ENCODE assay signal across 8 cellular contexts in the genomic region with DNA sequence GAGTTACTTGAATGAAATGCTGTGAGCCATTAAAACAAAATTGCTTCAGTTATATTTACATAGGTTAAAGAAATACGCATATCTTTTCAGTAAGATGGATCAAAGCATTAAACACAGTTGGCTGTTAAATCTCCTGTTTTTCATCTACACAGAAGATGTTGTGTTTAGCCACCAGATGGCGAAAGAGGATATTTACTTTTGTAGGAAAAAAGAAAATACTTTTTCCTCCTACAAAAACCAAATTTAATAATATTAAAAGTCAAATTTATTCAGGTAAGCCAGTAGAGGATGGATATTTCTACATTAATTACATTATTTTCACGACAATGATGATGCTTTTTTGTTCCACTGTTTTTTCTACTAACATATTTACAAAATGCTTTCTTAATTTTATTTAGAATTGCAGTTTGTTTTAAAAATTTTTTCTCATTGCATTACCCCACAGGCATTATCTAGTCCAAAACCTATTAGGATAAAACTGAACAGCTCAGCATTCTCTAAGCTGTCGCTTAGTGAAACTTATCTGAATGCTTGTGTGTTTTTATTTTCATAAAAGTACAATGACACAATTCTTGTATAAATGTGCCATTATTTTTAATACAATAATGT.
DNase-seq lines count a peak whose midpoint lies in the region; ATAC-seq and TF ChIP-seq lines count a peak whose summit lies in the region.

No MANE protein-coding gene starts in this region.

- POLR2A ChIA-PET in A673 (lab: Charles Lee; ENCODE audit: low non-redundant PET): no interaction called here
- POLR2A ChIA-PET in PC-9 (lab: Charles Lee; ENCODE audit: unreplicated experiment): no interaction called here

- no peaks in the 10 kb centered on the region for H3F3A ChIP-seq in PC-9 (ENCODE audit: insufficient read depth, low read depth)

- H2AFZ ChIP-seq in H9 (ENCODE audit: low read length): no peak overlapping the region
- no peak overlapping the region for H2AFZ ChIP-seq in PC-9

- H2BK5ac ChIP-seq in H9 (ENCODE audit: insufficient read length, low read length): no peak overlapping the region

- no peak overlapping the region for H3K56ac ChIP-seq in H9 (ENCODE audit: insufficient read length, low read depth, low read length)

- H4K8ac ChIP-seq in H9 (replicated peaks; ENCODE audit: insufficient read length, low read depth, low read length): no peak overlapping the region

- no peak overlapping the region for H3K23ac ChIP-seq in H9 (ENCODE audit: insufficient read length, low read depth, low read length)

- DNase-seq in A673 (ENCODE audit: low spot score) (peak; percentile 16), H9 (no peak), PC-9 (no peak), foreskin melanocyte (peak; percentile 1)
- no peak for DNase-seq in stimulated activated CD4-positive, alpha-beta T cell treated with anti-CD3 and anti-CD28 coated beads, Interleukin-12 subunit alpha, Interleukin-12 subunit beta, amount 100 ng/mL, for 4 hours

- ATAC-seq in HG02973 (IDR thresholded peaks at IDR 0.05; ENCODE audit: unreplicated experiment) (no peak), GM19023 (IDR thresholded peaks at IDR 0.05; ENCODE audit: unreplicated experiment) (no peak), HG02642 (IDR thresholded peaks at IDR 0.05; ENCODE audit: poor library complexity, unreplicated experiment) (no peak)

- H3K27me3 Mint-ChIP-seq in H9 (ENCODE audit: low read depth): no peaks in the 10 kb centered on the region

- H3K4me2 ChIP-seq in H9 (ENCODE audit: insufficient read depth, insufficient read length, low read length): no peak overlapping the region
- H3K4me2 ChIP-seq in PC-9: no peak overlapping the region

- H3K36me3 ChIP-seq in A673 (ENCODE audit: insufficient read depth, low read length, poor library complexity, severe bottlenecking) (no peaks in the 10 kb centered on the region), PC-9 (ENCODE audit: low read depth) (no peaks in the 10 kb centered on the region)

- H4K20me1 ChIP-seq in H9 (ENCODE audit: control insufficient read depth, insufficient read depth, insufficient read length) (no peaks in the 10 kb centered on the region), PC-9 (ENCODE audit: insufficient read depth) (no peaks in the 10 kb centered on the region)

- no peak overlapping the region for H2BK20ac ChIP-seq in H9 (ENCODE audit: low read depth, low read length, poor library complexity, severe bottlenecking)

- H2BK120ac ChIP-seq in H9 (ENCODE audit: low read depth, low read length, poor library complexity, severe bottlenecking): no peak overlapping the region

- no peaks in the 10 kb centered on the region for H3K36me3 Mint-ChIP-seq in H9 (ENCODE audit: insufficient read depth in 1 of 3, low read depth in 3 of 3)

- H2AK5ac ChIP-seq in H9 (ENCODE audit: insufficient read length, low read length): no peak overlapping the region

- no peak overlapping the region for H3K9ac ChIP-seq in H9 (ENCODE audit: extremely low read depth, insufficient read length, low read length)

- no peak overlapping the region for H3K27ac Mint-ChIP-seq in H9

- TF ChIP-seq CTCF in A673 (conservative IDR thresholded peaks at IDR 0.05; ENCODE audit: low read depth, low read length) (peak; percentile 65), H9 (conservative IDR thresholded peaks at IDR 0.05) (peak; percentile 78), PC-9 (conservative IDR thresholded peaks at IDR 0.05) (peak; percentile 48)

- H2BK15ac ChIP-seq in H9 (ENCODE audit: low read depth, low read length): no peak overlapping the region

- no peak overlapping the region for H3K4me3 ChIP-seq in A673 (ENCODE audit: low read depth, low read length, poor library complexity, severe bottlenecking)
- no peak overlapping the region for H3K4me3 ChIP-seq in PC-9

- H3T11ph ChIP-seq in H9 (ENCODE audit: low read length): no peak overlapping the region

- no peak overlapping the region for H3K4me3 Mint-ChIP-seq in H9

- H3K4me1 Mint-ChIP-seq in H9: peaks cover 6 to 8% of the 10 kb centered on the region in 2 experiments; a peak in 3 of 4 replicates

- no peak overlapping the region for H3K14ac ChIP-seq in H9 (ENCODE audit: insufficient read depth, low read length)

- CTCF ChIA-PET in A673 (lab: Charles Lee) (no interaction called here), PC-9 (lab: Charles Lee) (no interaction called here)

- H3K27me3 ChIP-seq in A673 (replicated peaks; ENCODE audit: insufficient read depth, low read depth, low read length, poor library complexity) (no peaks in the 10 kb centered on the region), H9 (ENCODE audit: insufficient read depth, low read length) (no peaks in the 10 kb centered on the region), PC-9 (ENCODE audit: insufficient read depth, low read depth) (no peaks in the 10 kb centered on the region)

- H2BK12ac ChIP-seq in H9 (ENCODE audit: insufficient read length, low read depth, low read length): no peak overlapping the region

- H3K9me2 ChIP-seq in PC-9 (ENCODE audit: insufficient read depth): no peaks in the 10 kb centered on the region

- no peak overlapping the region for H4K91ac ChIP-seq in H9 (ENCODE audit: insufficient read length, low read depth, low read length)

- H3K4me1 ChIP-seq in A673 (ENCODE audit: insufficient read depth, low read length, poor library complexity, severe bottlenecking) (no peaks in the 10 kb centered on the region), H9 (ENCODE audit: insufficient read depth, low read length) (no peaks in the 10 kb centered on the region), PC-9 (replicated peaks; ENCODE audit: insufficient read depth) (no peaks in the 10 kb centered on the region)

- H3K79me2 ChIP-seq in H9 (ENCODE audit: insufficient read depth, low read length) (no peaks in the 10 kb centered on the region), PC-9 (ENCODE audit: low read depth) (no peaks in the 10 kb centered on the region)

- intact Hi-C loops in A673 (cut with micrococcal nuclease; ENCODE audit: unreplicated experiment): loop anchor here (1.0 to 5.0 kb wide), 2 partner anchors 371 to 571 kb away; no protein-coding TSS in a partner anchor
- intact Hi-C loops in PC-9 (cut with micrococcal nuclease; ENCODE audit: unreplicated experiment): no loop called here

- H3K79me1 ChIP-seq in H9 (ENCODE audit: insufficient read depth, low read depth, low read length, poor library complexity, severe bottlenecking): no peaks in the 10 kb centered on the region

- no TSS peak for BruUV-seq in A673 (replicated peaks; lab: Mats Ljungman, UMichigan)
- BruUV-seq in PC-9 (replicated peaks; lab: Mats Ljungman, UMichigan): no TSS peak

- H3K27ac ChIP-seq in A673 (ENCODE audit: low read depth, low read length, poor library complexity, severe bottlenecking) (no peak overlapping the region), H9 (ENCODE audit: insufficient read length, low read depth, low read length) (no peak overlapping the region), PC-9 (no peak overlapping the region)

- H3K9me3 ChIP-seq in A673 (ENCODE audit: low read depth, low read length, poor library complexity, severe bottlenecking) (no peaks in the 10 kb centered on the region), H9 (ENCODE audit: control insufficient read depth, low read depth, low read length) (no peaks in the 10 kb centered on the region), PC-9 (ENCODE audit: insufficient read depth, low read depth) (no peaks in the 10 kb centered on the region)

- no CpG with 5 or more reads among the region's 4 CpGs for WGBS in H9 (ENCODE audit: extremely low coverage, insufficient read length, low lambda C conversion rate)

- H3K9me3 Mint-ChIP-seq in H9: no peaks in the 10 kb centered on the region

- no peak overlapping the region for H4K5ac ChIP-seq in H9 (ENCODE audit: insufficient read length, low read depth, low read length)

- H3K23me2 ChIP-seq in H9 (ENCODE audit: insufficient read length, low read depth, low read length, poor library complexity, severe bottlenecking): no peaks in the 10 kb centered on the region

- H3K18ac ChIP-seq in H9 (ENCODE audit: insufficient read length, low read depth, low read length): no peak overlapping the region

- no peak overlapping the region for H3K4ac ChIP-seq in H9 (ENCODE audit: low read depth, low read length)

Comparison
In these comparisons a context has a peak if more than half of its experiments do, and no peak if none do; other contexts are left out.
1. DNase-seq: peak in A673 (single experiment) and foreskin melanocyte (single experiment); none in H9 (single experiment), PC-9 (0 of 2) and stimulated activated CD4-positive, alpha-beta T cell treated with anti-CD3 and anti-CD28 coated beads, Interleukin-12 subunit alpha, Interleukin-12 subunit beta, amount 100 ng/mL, for 4 hours (single experiment).
2. Peak in every context shown above with its lines, with median percentiles within 50 percentile points of each other: CTCF ChIP-seq.